Comparison of ENCODE assay signal across 16 cellular contexts in genomic region chr9:14945351-14945750, GRCh38. TPM values are rescaled to one million over a fixed set of nuclear protein-coding genes. Genes with fewer than 3 reads are reported as not detected.
DNase-seq lines count a peak whose midpoint lies in the region; ATAC-seq, FAIRE-seq and TF ChIP-seq lines count a peak whose summit lies in the region.
"Had no signal": no experiment of that assay in that cellular context is flagged by ENCODE, and none has a peak within 500 bp of the region (broad histone marks: within the 10 kb centered on the region; RNA-seq: fewer than 3 reads in every experiment).

No MANE protein-coding gene starts in this region.

- TF ChIP-seq EP300 in HepG2 (IDR thresholded peaks at IDR 0.05; ENCODE audit: low read depth in 2 of 2, low read length in 2 of 2) (no peak), HepG2 (CRISPR knock-in tag; IDR thresholded peaks at IDR 0.05; ENCODE audit: borderline replicate concordance) (no peak)

- no peaks in the 10 kb centered on the region for H3K79me2 ChIP-seq in HepG2 (ENCODE audit: insufficient read depth, low read length)

- no peak overlapping the region for H3K4me3 ChIP-seq in HepG2 (replicated peaks in 1 of 3; ENCODE audit: insufficient read depth in 1 of 3, low read depth in 2 of 3, low read length in 3 of 3)
- no peak overlapping the region for H3K4me3 ChIP-seq in right lobe of liver
- no peak overlapping the region for H3K4me3 ChIP-seq in LNCaP clone FGC (ENCODE audit: low read depth, low read length)
- H3K4me3 ChIP-seq: A549 had no signal

- H3K27ac ChIP-seq in HepG2 (ENCODE audit: extremely low read length, insufficient read depth, low read length) = no peak overlapping the region
- H3K27ac ChIP-seq in right lobe of liver = no peak overlapping the region
- H3K27ac ChIP-seq: A549, C4-2B had no signal

- intact Hi-C loops in HepG2 (cut with micrococcal nuclease; ENCODE audit: unreplicated experiment) (no loop called here), right lobe of liver (cut with DNase I) (no loop called here)

- no peaks in the 10 kb centered on the region for H4K20me1 ChIP-seq in HepG2 (ENCODE audit: insufficient read depth, low read length)

- H3K27me3 ChIP-seq in HepG2 (ENCODE audit: control insufficient read depth in 1 of 2, insufficient read depth in 2 of 2, low read length in 2 of 2) (peaks cover 0 to 13% of the 10 kb centered on the region in 2 experiments; a peak in 2 of 5 replicates), right lobe of liver (no peaks in the 10 kb centered on the region)
- H3K27me3 ChIP-seq: BE2C had no signal

- TF ChIP-seq CTCF in HepG2 (CRISPR knock-in tag; IDR thresholded peaks at IDR 0.05) = no peak
- TF ChIP-seq CTCF in right lobe of liver (IDR thresholded peaks at IDR 0.05) = no peak
- no peak for TF ChIP-seq CTCF in LNCaP clone FGC (IDR thresholded peaks at IDR 0.05; ENCODE audit: control insufficient read depth, extremely low read depth, insufficient read depth)
- no peak for TF ChIP-seq CTCF in endothelial cell (IDR thresholded peaks at IDR 0.05; ENCODE audit: unreplicated experiment)

- H3K36me3 Mint-ChIP-seq in endothelial cell (ENCODE audit: low read depth, unreplicated experiment) = peaks cover 3% of the 10 kb centered on the region
- H3K36me3 Mint-ChIP-seq: CD4-positive, alpha-beta memory T cell; IgD-negative memory B cell had no signal

- no peak for FAIRE-seq in HepG2 (lab: Jason Lieb, UNC)
- FAIRE-seq: A549, D721Med had no signal

- ATAC-seq in HepG2 (no peak), right lobe of liver (no peak)
- ATAC-seq: A549 had no signal

- H3K4me3 Mint-ChIP-seq in endothelial cell (ENCODE audit: unreplicated experiment) = no peak overlapping the region
- H3K4me3 Mint-ChIP-seq: CD4-positive, alpha-beta memory T cell; IgD-negative memory B cell had no signal

- no peaks in the 10 kb centered on the region for H3K9me3 Mint-ChIP-seq in endothelial cell (ENCODE audit: unreplicated experiment)

- H3K36me3 ChIP-seq in HepG2 (replicated peaks in 1 of 2; ENCODE audit: control insufficient read depth in 1 of 2, insufficient read depth in 2 of 2, low read length in 2 of 2) (no peaks in the 10 kb centered on the region), right lobe of liver (no peaks in the 10 kb centered on the region)
- H3K36me3 ChIP-seq: BE2C had no signal

- in situ Hi-C loops in HepG2 (cut with HindIII; ENCODE audit: extremely low pct_ligation_motif_present, low pct_unique_long_range_greater_than_20kb) = no loop called here

- H3K4me1 ChIP-seq in HepG2 (ENCODE audit: insufficient read depth, low read length) = peaks cover 12% of the 10 kb centered on the region
- H3K4me1 ChIP-seq in right lobe of liver = no peaks in the 10 kb centered on the region
- H3K4me1 ChIP-seq: A549, BE2C had no signal

- no peak overlapping the region for H2AFZ ChIP-seq in HepG2 (ENCODE audit: low read length)

- BruUV-seq in HepG2 (replicated peaks; lab: Mats Ljungman, UMichigan) = no TSS peak

- no peak for TF ChIP-seq RAD21 in HepG2 (CRISPR knock-in tag; IDR thresholded peaks at IDR 0.05)

- no peaks in the 10 kb centered on the region for H3K27me3 Mint-ChIP-seq in endothelial cell (ENCODE audit: unreplicated experiment)
- H3K27me3 Mint-ChIP-seq: IgD-negative memory B cell had no signal

- POLR2A ChIA-PET in HepG2 (lab: Yijun Ruan, JAX) = no interaction called here

- H3K27ac Mint-ChIP-seq in endothelial cell (ENCODE audit: unreplicated experiment) = no peak overlapping the region
- H3K27ac Mint-ChIP-seq: CD4-positive, alpha-beta memory T cell; IgD-negative memory B cell had no signal

- H3K9ac ChIP-seq in HepG2 (ENCODE audit: insufficient read depth, low read depth, low read length) = no peak overlapping the region

- WGBS in HepG2 (ENCODE audit: low lambda C conversion rate) = 8% methylated on average over 4 of the region's 4 CpGs
- WGBS in right lobe of liver (ENCODE audit: insufficient coverage, low coverage, low lambda C conversion rate, missing lambda C conversion rate) = 78% methylated on average over 3 of the region's 4 CpGs

- TF ChIP-seq POLR2A in HepG2 (IDR thresholded peaks at IDR 0.05; ENCODE audit: insufficient read depth in 1 of 2, low read depth in 2 of 2, low read length in 2 of 2) (no peak), right lobe of liver (IDR thresholded peaks at IDR 0.05) (no peak)

- CTCF ChIA-PET in HepG2 (lab: Yijun Ruan, JAX; ENCODE audit: low intra/inter-chr PET ratio, low total read pairs) = no interaction called here

- H3K4me1 Mint-ChIP-seq in endothelial cell (ENCODE audit: unreplicated experiment) = peaks cover 3% of the 10 kb centered on the region
- H3K4me1 Mint-ChIP-seq: CD4-positive, alpha-beta memory T cell had no signal

- H3K9me3 ChIP-seq in HepG2 (ENCODE audit: low read length) = peaks cover 7% of the 10 kb centered on the region; the same call in 1 of the 2 replicates
- no peaks in the 10 kb centered on the region for H3K9me3 ChIP-seq in right lobe of liver
- H3K9me3 ChIP-seq: A549, BE2C had no signal

- peak overlapping the region; percentile 11; the same call in 1 of the 2 replicates for H3K4me2 ChIP-seq in HepG2 (ENCODE audit: low read depth, low read length)
- H3K4me2 ChIP-seq: A549 had no signal

- no peak for DNase-seq in HepG2 (ENCODE audit: low spot score)
- no peak for DNase-seq in right lobe of liver
- DNase-seq in LNCaP clone FGC (ENCODE audit: low read depth) = peak; percentile 13
- DNase-seq in fibroblast of the conjunctiva (ENCODE audit: low read depth) = peak; percentile 34
- no peak for DNase-seq in activated CD8-positive, alpha-beta memory T cell treated with anti-CD3 and anti-CD28 coated beads, Interleukin-2, amount 50 U/mL, for 48 hours
- no peak for DNase-seq in endothelial cell (ENCODE audit: low spot score)
- DNase-seq: BE2C; CD4-positive, alpha-beta memory T cell; DMS53; GF-D8; H7 had no signal

TF ChIP-seq in HepG2, 621 proteins besides CTCF, POLR2A, EP300 and RAD21:
- peak; percentile 82 for TF ChIP-seq ZNF563 (CRISPR knock-in tag; IDR thresholded peaks at IDR 0.05)
- TF ChIP-seq ATF4 (CRISPR knock-in tag; IDR thresholded peaks at IDR 0.05) = 0 out of 4 replicates have a peak, but pooled peaks of 1 of the 2 experiments have one; percentile 50
- no peak for TF ChIP-seq E2F2 (CRISPR knock-in tag; IDR thresholded peaks at IDR 0.05; ENCODE audit: borderline replicate concordance)

RNA-seq across cellular contexts. Expression of gene FREM1, which starts 35.1 kb away (rescaled TPM):
- total RNA-seq in HepG2 (2016; rRNA removed; fragmentation: Illumina TruSeq; extraction: Trizol) = 33.6 and 64.3 TPM in 2 replicates
- total RNA-seq in HepG2 (2016; cell fraction: cytosol; rRNA removed; fragmentation: Illumina TruSeq; extraction: Trizol; ENCODE audit: low read depth) = 4.3 and 4.4 TPM in 2 replicates
- 35.4 and 63.3 TPM in 2 replicates for total RNA-seq in HepG2 (2016; cell fraction: insoluble cytoplasmic fraction; rRNA removed; fragmentation: Illumina TruSeq; extraction: Trizol)
- total RNA-seq in HepG2 (2016; cell fraction: membrane; rRNA removed; fragmentation: Illumina TruSeq; extraction: Trizol) = 11.1 and 12.8 TPM in 2 replicates
- 124 and 146 TPM in 2 replicates for total RNA-seq in HepG2 (2016; cell fraction: nucleus; rRNA removed; fragmentation: Illumina TruSeq; extraction: Trizol)
- 202 and 232 TPM in 2 replicates for polyA plus RNA-seq in HepG2 (2011; rRNA removed)
- polyA plus RNA-seq in HepG2 (2011; cell fraction: cytosol; rRNA removed) = 129 and 182 TPM in 2 replicates
- polyA plus RNA-seq in HepG2 (2011; cell fraction: nucleus; rRNA removed) = 324 and 329 TPM in 2 replicates
- polyA plus RNA-seq in HepG2 (2012) = 122 and 133 TPM in 2 replicates
- 3.2 and 3.5 TPM in 2 replicates for polyA plus RNA-seq in HepG2 (2016; cell fraction: cytosol; fragmentation: Illumina TruSeq; extraction: Trizol; ENCODE audit: low read depth)
- polyA plus RNA-seq in HepG2 (2016; cell fraction: insoluble cytoplasmic fraction; fragmentation: Illumina TruSeq; extraction: Trizol; ENCODE audit: low read depth) = 22.5 and 25.8 TPM in 2 replicates
- polyA plus RNA-seq in HepG2 (2016; cell fraction: membrane; fragmentation: Illumina TruSeq; extraction: Trizol; ENCODE audit: low read depth) = 4.7 and 6.1 TPM in 2 replicates
- polyA plus RNA-seq in HepG2 (2016; cell fraction: nucleus; fragmentation: Illumina TruSeq; extraction: Trizol; ENCODE audit: insufficient read depth, low read depth) = 89.7 and 90.5 TPM in 2 replicates
- 0.56 and 445 TPM in 2 replicates for polyA minus RNA-seq in HepG2 (2011; rRNA and poly(A)+ RNA removed; ENCODE audit: low replicate concordance)
- polyA minus RNA-seq in HepG2 (2011; cell fraction: cytosol; rRNA and poly(A)+ RNA removed) = 118 and 175 TPM in 2 replicates
- polyA minus RNA-seq in HepG2 (2011; cell fraction: nucleus; rRNA and poly(A)+ RNA removed) = 794 and 882 TPM in 2 replicates
- total RNA-seq in right lobe of liver = 1 to 10 TPM in 3 of 6 experiments, under 1 TPM in 3; 0.12 to 2.6 (median 1.1) TPM
- total RNA-seq in endothelial cell (ENCODE audit: unreplicated experiment) = 2.9 TPM
- polyA plus RNA-seq: A549; AG04450; CD4-positive, alpha-beta memory T cell; IgD-negative memory B cell had no signal

Comparison
In these comparisons a context has a peak if more than half of its experiments do, and no peak if none do; other contexts are left out.
1. DNase-seq: peak in LNCaP clone FGC (single experiment) and fibroblast of the conjunctiva (single experiment); none in HepG2 (single experiment), right lobe of liver (0 of 3), activated CD8-positive, alpha-beta memory T cell treated with anti-CD3 and anti-CD28 coated beads, Interleukin-2, amount 50 U/mL, for 48 hours (single experiment) and endothelial cell (single experiment).